In the genomic region with DNA sequence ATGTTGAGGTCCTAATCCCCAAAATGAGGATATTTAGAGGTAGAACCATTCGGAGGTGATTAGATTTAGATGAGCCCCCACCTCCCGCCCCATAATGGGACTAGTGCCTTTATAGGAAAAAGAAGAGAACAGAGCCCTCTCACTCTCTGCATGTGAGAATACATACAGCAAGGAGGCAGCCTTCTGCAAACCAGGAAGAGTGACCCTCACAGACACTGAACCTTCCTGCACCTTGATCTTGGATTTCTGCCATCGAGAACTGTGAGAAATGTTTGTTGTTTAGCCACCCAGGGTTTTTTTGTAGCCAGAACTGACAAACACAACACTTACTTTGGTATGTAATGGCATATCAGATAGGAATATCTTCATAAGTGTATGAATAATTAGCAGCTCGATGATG, we compare ENCODE assay signal across 20 cellular contexts.
"Had no signal": no experiment of that assay in that cellular context is flagged by ENCODE, and none has a peak within 500 bp of the region (broad histone marks: within the 10 kb centered on the region; RNA-seq: fewer than 3 reads in every experiment).

No MANE protein-coding gene starts in this region.

- H3K9me3 ChIP-seq: lower lobe of right lung, transverse colon had no signal

- H3K4me3 Mint-ChIP-seq: activated CD4-positive, alpha-beta memory T cell treated with anti-CD3 and anti-CD28 coated beads for 36 hours; activated naive CD8-positive, alpha-beta T cell treated with anti-CD3 and anti-CD28 coated beads for 36 hours; naive thymus-derived CD8-positive, alpha-beta T cell; neural progenitor cell; stimulated activated naive B cell treated with anti-CD40 and anti-IgM and Interleukin-4, amounts not matched to agents 10 μg/mL and 1 μg/mL and 100 μg/mL, for 72 hours; T-helper 1 cell treated with Interleukin-12 subunit alpha and Interleukin-12 subunit beta and Interleukin-4 antibody, amounts not matched to agents 30 μg/mL and 1 μg/mL, for 36 hours had no signal

- H3K9me3 Mint-ChIP-seq: activated CD4-positive, alpha-beta memory T cell treated with anti-CD3 and anti-CD28 coated beads for 36 hours; activated naive CD8-positive, alpha-beta T cell treated with anti-CD3 and anti-CD28 coated beads for 36 hours; neural progenitor cell; stimulated activated naive B cell treated with anti-CD40 and anti-IgM and Interleukin-4, amounts not matched to agents 10 μg/mL and 1 μg/mL and 100 μg/mL, for 72 hours; T-helper 1 cell treated with Interleukin-12 subunit alpha and Interleukin-12 subunit beta and Interleukin-4 antibody, amounts not matched to agents 30 μg/mL and 1 μg/mL, for 36 hours had no signal

- H3K27me3 ChIP-seq: neural progenitor cell, transverse colon had no signal

- DNase-seq: activated CD4-positive, alpha-beta memory T cell treated with anti-CD3 and anti-CD28 coated beads for 36 hours; activated CD4-positive, alpha-beta T cell treated with anti-CD3 and anti-CD28 coated beads for 48 hours; activated naive CD4-positive, alpha-beta T cell treated with Interleukin-2 at 50 U/mL for 16 hours; activated naive CD8-positive, alpha-beta T cell treated with anti-CD3 and anti-CD28 coated beads for 36 hours; activated T-cell treated with anti-CD3 and anti-CD28 coated beads, Interleukin-2, amount 50 U/mL, for 48 hours; cerebellar nuclear complex; cortex of kidney; hippocampal formation; lower lobe of right lung; naive thymus-derived CD8-positive, alpha-beta T cell; small intestine; stimulated activated CD4-positive, alpha-beta T cell treated with anti-CD3 and anti-CD28 coated beads, Interleukin-15, amount 100 ng/mL, for 24 hours; stimulated activated CD8-positive, alpha-beta memory T cell treated with anti-CD3 and anti-CD28 coated beads, Interleukin-4, amount 100 ng/mL, for 48 hours; stimulated activated naive B cell treated with anti-CD40 and anti-IgM and Interleukin-4, amounts not matched to agents 10 μg/mL and 1 μg/mL and 100 μg/mL, for 72 hours; transverse colon had no signal

- ATAC-seq: left lobe of liver; lower lobe of right lung; naive thymus-derived CD8-positive, alpha-beta T cell; sciatic nerve; stimulated activated naive B cell treated with anti-CD40 and anti-IgM and Interleukin-4, amounts not matched to agents 10 μg/mL and 1 μg/mL and 100 μg/mL, for 72 hours had no signal

- H3K27me3 Mint-ChIP-seq: activated CD4-positive, alpha-beta memory T cell treated with anti-CD3 and anti-CD28 coated beads for 36 hours; stimulated activated naive B cell treated with anti-CD40 and anti-IgM and Interleukin-4, amounts not matched to agents 10 μg/mL and 1 μg/mL and 100 μg/mL, for 72 hours had no signal

- H3K9ac ChIP-seq: neural progenitor cell had no signal

- H3K36me3 Mint-ChIP-seq: activated CD4-positive, alpha-beta memory T cell treated with anti-CD3 and anti-CD28 coated beads for 36 hours; activated naive CD8-positive, alpha-beta T cell treated with anti-CD3 and anti-CD28 coated beads for 36 hours; naive thymus-derived CD8-positive, alpha-beta T cell; neural progenitor cell; stimulated activated naive B cell treated with anti-CD40 and anti-IgM and Interleukin-4, amounts not matched to agents 10 μg/mL and 1 μg/mL and 100 μg/mL, for 72 hours had no signal

- H3K27ac Mint-ChIP-seq: activated CD4-positive, alpha-beta memory T cell treated with anti-CD3 and anti-CD28 coated beads for 36 hours; activated naive CD8-positive, alpha-beta T cell treated with anti-CD3 and anti-CD28 coated beads for 36 hours; naive thymus-derived CD8-positive, alpha-beta T cell; neural progenitor cell; stimulated activated naive B cell treated with anti-CD40 and anti-IgM and Interleukin-4, amounts not matched to agents 10 μg/mL and 1 μg/mL and 100 μg/mL, for 72 hours; T-helper 1 cell treated with Interleukin-12 subunit alpha and Interleukin-12 subunit beta and Interleukin-4 antibody, amounts not matched to agents 30 μg/mL and 1 μg/mL, for 36 hours had no signal

- H3K27ac ChIP-seq: epithelial cell of prostate, lower lobe of right lung, neural progenitor cell, transverse colon had no signal

- H3K4me3 ChIP-seq: lower lobe of right lung, neural progenitor cell, transverse colon had no signal

- H3K4me1 Mint-ChIP-seq: activated naive CD8-positive, alpha-beta T cell treated with anti-CD3 and anti-CD28 coated beads for 36 hours; naive thymus-derived CD8-positive, alpha-beta T cell; neural progenitor cell; stimulated activated naive B cell treated with anti-CD40 and anti-IgM and Interleukin-4, amounts not matched to agents 10 μg/mL and 1 μg/mL and 100 μg/mL, for 72 hours had no signal

- H2AFZ ChIP-seq: neural progenitor cell had no signal

- H3K36me3 ChIP-seq: lower lobe of right lung, neural progenitor cell, transverse colon had no signal

- H3K4me1 ChIP-seq: lower lobe of right lung, neural progenitor cell had no signal

- H3K4me2 ChIP-seq: neural progenitor cell had no signal
